22 cellular contexts compared by ENCODE assay signal in the genomic region with DNA sequence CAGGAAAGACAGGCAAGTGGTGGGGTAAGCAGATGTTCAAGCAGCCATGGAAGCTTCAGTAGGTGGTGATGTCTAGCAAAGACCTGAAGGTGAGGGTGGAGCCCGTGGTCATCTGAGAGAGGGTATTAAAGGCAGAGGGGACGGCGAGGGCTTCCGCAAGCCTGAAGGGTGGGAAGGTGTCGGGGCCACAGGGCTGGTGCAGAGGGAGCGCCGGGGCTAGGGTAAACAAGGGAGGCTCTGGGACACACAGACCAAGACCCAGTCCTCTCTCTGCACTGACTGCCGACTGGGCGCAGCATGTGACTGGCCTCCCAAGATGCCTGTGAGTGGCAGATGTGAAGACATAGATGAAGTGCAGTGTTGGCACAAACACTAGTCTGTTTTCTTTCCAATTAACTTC.
DNase-seq lines count a peak whose midpoint lies in the region; ATAC-seq, FAIRE-seq and TF ChIP-seq lines count a peak whose summit lies in the region.
"Had no signal": no experiment of that assay in that cellular context is flagged by ENCODE, and none has a peak within 500 bp of the region (broad histone marks: within the 10 kb centered on the region; RNA-seq: fewer than 3 reads in every experiment).

No MANE protein-coding gene starts in this region.

- no peaks in the 10 kb centered on the region for H3K9me3 ChIP-seq in H1 (ENCODE audit: insufficient read depth in 2 of 2, low read depth in 1 of 2, low read length in 1 of 2)
- H3K9me3 ChIP-seq in trophoblast cell (ENCODE audit: insufficient read depth, low read depth, low read length) = peaks cover 5% of the 10 kb centered on the region
- no peaks in the 10 kb centered on the region for H3K9me3 ChIP-seq in uterus
- no peaks in the 10 kb centered on the region for H3K9me3 ChIP-seq in spleen
- H3K9me3 ChIP-seq: BLaER1, HAP-1 had no signal

- FAIRE-seq in H1 (lab: Jason Lieb, UNC) = no peak
- FAIRE-seq: GM18507 had no signal

- H3K79me2 ChIP-seq in H1 (ENCODE audit: control insufficient read depth in 1 of 2, insufficient read depth in 2 of 2, low read length in 2 of 2) (no peaks in the 10 kb centered on the region), trophoblast cell (ENCODE audit: control insufficient read depth, insufficient read depth, low read length, poor library complexity) (no peaks in the 10 kb centered on the region)

- no peak overlapping the region for H3K27ac Mint-ChIP-seq in natural killer cell treated with Interleukin-12 subunit alpha and Interleukin-12 subunit beta and Interleukin-15 and Interleukin-18, amount 100 ng/mL, for 72 hours
- H3K27ac Mint-ChIP-seq in natural killer cell = no peak overlapping the region
- H3K27ac Mint-ChIP-seq: CD4-positive, CD25-positive, alpha-beta regulatory T cell had no signal

- H4K91ac ChIP-seq in H1 (replicated peaks; ENCODE audit: insufficient read length, low read length) = no peak overlapping the region
- no peak overlapping the region for H4K91ac ChIP-seq in trophoblast cell (ENCODE audit: low read depth, low read length)

- H4K12ac ChIP-seq in trophoblast cell (ENCODE audit: low read depth, low read length) = no peak overlapping the region

- H3K56ac ChIP-seq in H1 (replicated peaks; ENCODE audit: insufficient read length, low read depth, low read length) = no peak overlapping the region

- no peaks in the 10 kb centered on the region for H3K23me2 ChIP-seq in H1 (ENCODE audit: low read depth, low read length)

- no peaks in the 10 kb centered on the region for H3K36me3 ChIP-seq in H1 (ENCODE audit: control insufficient read depth in 2 of 4, insufficient read depth in 4 of 4, low read length in 3 of 4)
- no peaks in the 10 kb centered on the region for H3K36me3 ChIP-seq in trophoblast cell (ENCODE audit: control insufficient read depth in 1 of 2, insufficient read depth in 2 of 2, low read length in 2 of 2)
- no peaks in the 10 kb centered on the region for H3K36me3 ChIP-seq in uterus
- H3K36me3 ChIP-seq in spleen = no peaks in the 10 kb centered on the region
- H3K36me3 ChIP-seq: BLaER1, HAP-1 had no signal

- no peaks in the 10 kb centered on the region for H3K9me3 Mint-ChIP-seq in natural killer cell treated with Interleukin-12 subunit alpha and Interleukin-12 subunit beta and Interleukin-15 and Interleukin-18, amount 100 ng/mL, for 72 hours
- no peaks in the 10 kb centered on the region for H3K9me3 Mint-ChIP-seq in natural killer cell
- H3K9me3 Mint-ChIP-seq: CD4-positive, CD25-positive, alpha-beta regulatory T cell; HFFc6 had no signal

- H3K9ac ChIP-seq in H1 (replicated peaks in 1 of 4; ENCODE audit: extremely low read depth in 1 of 4, low read depth in 3 of 4, low read length in 3 of 4) (no peak overlapping the region), trophoblast cell (ENCODE audit: low read length) (no peak overlapping the region)
- H3K9ac ChIP-seq: BLaER1 had no signal

- no peaks in the 10 kb centered on the region for H4K20me1 ChIP-seq in H1 (replicated peaks in 1 of 2; ENCODE audit: control insufficient read depth in 1 of 2, insufficient read depth in 2 of 2, low read length in 2 of 2)
- H4K20me1 ChIP-seq: BLaER1 had no signal

- H3K18ac ChIP-seq in H1 (ENCODE audit: extremely low read depth, low read length) (no peak overlapping the region), trophoblast cell (ENCODE audit: low read length) (no peak overlapping the region)

- no peak overlapping the region for H2AK5ac ChIP-seq in H1 (ENCODE audit: low read depth, low read length)
- H2AK5ac ChIP-seq in trophoblast cell (ENCODE audit: low read length) = no peak overlapping the region

- H3K4me1 ChIP-seq in H1 (replicated peaks in 1 of 4; ENCODE audit: control insufficient read depth in 3 of 4, insufficient read depth in 4 of 4, low read length in 3 of 4) (peaks cover 0 to 5% (median 2%) of the 10 kb centered on the region in 4 experiments; a peak in 2 of 7 replicates), trophoblast cell (ENCODE audit: control insufficient read depth in 1 of 2, insufficient read depth in 2 of 2, low read length in 2 of 2) (peaks cover 3 to 10% of the 10 kb centered on the region in 2 experiments), uterus (no peaks in the 10 kb centered on the region), spleen (peaks cover 0 to 50% (median 18%) of the 10 kb centered on the region in 6 donors)
- H3K4me1 ChIP-seq: BLaER1, HAP-1 had no signal

- no peak overlapping the region for H3K4ac ChIP-seq in H1 (replicated peaks; ENCODE audit: insufficient read length, low read depth, low read length)
- H3K4ac ChIP-seq in trophoblast cell (ENCODE audit: low read depth, low read length) = no peak overlapping the region

- H3K27ac ChIP-seq in H1 (ENCODE audit: low read depth, low read length) (no peak overlapping the region), trophoblast cell (ENCODE audit: low read depth, low read length) (no peak overlapping the region), uterus (no peak overlapping the region), spleen (no peak overlapping the region)
- H3K27ac ChIP-seq: BLaER1, RWPE1 had no signal

- DNase-seq in natural killer cell treated with Interleukin-12 subunit alpha and Interleukin-12 subunit beta and Interleukin-15 and Interleukin-18, amount 100 ng/mL, for 72 hours (ENCODE audit: low spot score) = no peak
- no peak for DNase-seq in natural killer cell
- DNase-seq in H1 (ENCODE audit: low read depth in 1 of 2, low spot score in 2 of 2) = no peak
- no peak for DNase-seq in trophoblast cell
- DNase-seq in uterus = no peak
- no peak for DNase-seq in spleen
- DNase-seq: CD4-positive, CD25-positive, alpha-beta regulatory T cell; DMS53; KG1; NCI-H1092; NCI-H1436; NCI-H187; NCI-H2081 treated with DMSO at 0.1 percent for 48 hours; NCI-H2171; NCI-H510A; SHP77 had no signal

- no peak overlapping the region for H3K4me3 Mint-ChIP-seq in natural killer cell treated with Interleukin-12 subunit alpha and Interleukin-12 subunit beta and Interleukin-15 and Interleukin-18, amount 100 ng/mL, for 72 hours
- no peak overlapping the region for H3K4me3 Mint-ChIP-seq in natural killer cell
- H3K4me3 Mint-ChIP-seq: CD4-positive, CD25-positive, alpha-beta regulatory T cell; HFFc6 had no signal

- H3K14ac ChIP-seq in H1 (ENCODE audit: insufficient read length) = no peak overlapping the region
- H3K14ac ChIP-seq in trophoblast cell (ENCODE audit: low read length) = no peak overlapping the region

- H4K5ac ChIP-seq in H1 (ENCODE audit: insufficient read length, low read depth, low read length) = no peak overlapping the region

- 0 out of 2 replicates have a peak overlapping the region, but pooled peaks have one; percentile 6 for H4K8ac ChIP-seq in H1 (ENCODE audit: extremely low read depth, insufficient read depth, low read length)
- H4K8ac ChIP-seq in trophoblast cell (ENCODE audit: low read depth, low read length) = no peak overlapping the region

- intact Hi-C loops in natural killer cell (cut with micrococcal nuclease) (no loop called here), uterus (cut with DNase I; ENCODE audit: low total_unique reads) (loop anchor here (10.0 kb wide), 2 partner anchors 371 to 1901 kb away; no protein-coding TSS in a partner anchor), spleen (cut with DNase I; ENCODE audit: low total_unique reads) (loop anchor here (5.0 kb wide), 1 partner anchor 549 kb away; no protein-coding TSS in a partner anchor)

- H2AFZ ChIP-seq in H1 (ENCODE audit: low read length) (no peak overlapping the region), trophoblast cell (ENCODE audit: insufficient read depth, low read length, poor library complexity) (no peak overlapping the region)

- no peaks in the 10 kb centered on the region for H3K36me3 Mint-ChIP-seq in natural killer cell treated with Interleukin-12 subunit alpha and Interleukin-12 subunit beta and Interleukin-15 and Interleukin-18, amount 100 ng/mL, for 72 hours
- H3K36me3 Mint-ChIP-seq in natural killer cell = no peaks in the 10 kb centered on the region
- H3K36me3 Mint-ChIP-seq: CD4-positive, CD25-positive, alpha-beta regulatory T cell had no signal

- H3K4me3 ChIP-seq in H1 (ENCODE audit: extremely low read depth in 1 of 4, insufficient read depth in 2 of 4, low read depth in 3 of 4, low read length in 4 of 4) (no peak overlapping the region), trophoblast cell (ENCODE audit: low read depth, low read length) (no peak overlapping the region), uterus (no peak overlapping the region), spleen (no peak overlapping the region)
- H3K4me3 ChIP-seq: BLaER1, HAP-1 had no signal

- no peak for TF ChIP-seq POLR2A in H1 (IDR thresholded peaks at IDR 0.05; ENCODE audit: control extremely low read depth in 1 of 2, low read depth in 2 of 2, low read length in 2 of 2)
- no peak for TF ChIP-seq POLR2A in uterus (IDR thresholded peaks at IDR 0.05)
- no peak for TF ChIP-seq POLR2A in spleen (IDR thresholded peaks at IDR 0.05)

- H2BK5ac ChIP-seq in H1 (ENCODE audit: low read depth, low read length) (no peak overlapping the region), trophoblast cell (ENCODE audit: low read depth, low read length, poor library complexity) (no peak overlapping the region)

- peak; percentile 30 to 36 for ATAC-seq in natural killer cell treated with Interleukin-12 subunit alpha and Interleukin-12 subunit beta and Interleukin-15 and Interleukin-18, amount 100 ng/mL, for 72 hours
- ATAC-seq in natural killer cell (no peak), HG03025 (IDR thresholded peaks at IDR 0.05; ENCODE audit: low FRiP score, unreplicated experiment) (no peak)

- no peak overlapping the region for H2BK12ac ChIP-seq in H1 (ENCODE audit: low read depth, low read length)
- H2BK12ac ChIP-seq in trophoblast cell (ENCODE audit: low read length) = peak overlapping the region; percentile 4

- peaks cover 3 to 6% of the 10 kb centered on the region in 2 donors for H3K27me3 Mint-ChIP-seq in natural killer cell treated with Interleukin-12 subunit alpha and Interleukin-12 subunit beta and Interleukin-15 and Interleukin-18, amount 100 ng/mL, for 72 hours
- H3K27me3 Mint-ChIP-seq in natural killer cell (ENCODE audit: low read depth in 2 of 2) = no peaks in the 10 kb centered on the region
- H3K27me3 Mint-ChIP-seq: CD4-positive, CD25-positive, alpha-beta regulatory T cell had no signal

- no peak overlapping the region for H3K4me2 ChIP-seq in H1 (ENCODE audit: insufficient read depth in 1 of 2, low read depth in 2 of 2, low read length in 2 of 2)
- no peak overlapping the region for H3K4me2 ChIP-seq in trophoblast cell (ENCODE audit: low read length)
- H3K4me2 ChIP-seq: BLaER1 had no signal

- H2BK20ac ChIP-seq in H1 (ENCODE audit: low read length) = no peak overlapping the region

- H3K23ac ChIP-seq in H1 (ENCODE audit: insufficient read length) (no peak overlapping the region), trophoblast cell (ENCODE audit: low read length) (no peak overlapping the region)

- CTCF ChIA-PET in H1 (lab: Charles Lee; ENCODE audit: partially characterized antibody) = interaction anchor here (0.7 to 3.0 kb wide), 2 partner anchors 446 to 550 kb away, joined by 3 to 13 read pairs; no protein-coding TSS in a partner anchor

- POLR2A ChIA-PET in H1 (lab: Charles Lee; ENCODE audit: partially characterized antibody) = no interaction called here

- no peak for TF ChIP-seq EP300 in H1 (IDR thresholded peaks at IDR 0.05; ENCODE audit: borderline replicate concordance in 1 of 2, low read depth in 2 of 2, low read length in 2 of 2)

- WGBS in H1 (ENCODE audit: extremely low coverage in 1 of 2, insufficient coverage in 1 of 2, insufficient read length in 1 of 2, insufficient replicate concordance in 2 of 2, low coverage in 1 of 2, low lambda C conversion rate in 2 of 2, missing lambda C conversion rate in 1 of 2), 2 experiments = 89% methylated on average over 9 of the region's 9 CpGs; no CpG with 5 or more reads in 1 of the 2 experiments
- WGBS in trophoblast cell (ENCODE audit: extremely low coverage, insufficient coverage, insufficient read length) = no CpG with 5 or more reads among the region's 9 CpGs
- 89 to 93% (median 92%) methylated on average over 9 of the region's 9 CpGs for WGBS in spleen, 5 donors

- H3K79me1 ChIP-seq in H1 (ENCODE audit: low read depth, low read length) (no peaks in the 10 kb centered on the region), trophoblast cell (ENCODE audit: low read length) (no peaks in the 10 kb centered on the region)

- no peak for TF ChIP-seq RAD21 in H1 (IDR thresholded peaks at IDR 0.05 in 1 of 2, conservative IDR thresholded peaks at IDR 0.05 in 1 of 2; ENCODE audit: low read depth in 2 of 2, low read length in 2 of 2)

- TF ChIP-seq CTCF in natural killer cell (IDR thresholded peaks at IDR 0.05) (no peak), H1 (IDR thresholded peaks at IDR 0.05; ENCODE audit: control extremely low read depth in 1 of 3, insufficient read depth in 1 of 3, low read depth in 1 of 3, low read length in 3 of 3) (no peak), uterus (IDR thresholded peaks at IDR 0.05) (no peak), spleen (IDR thresholded peaks at IDR 0.05 in 8 of 11, conservative IDR thresholded peaks at IDR 0.05 in 3 of 11) (no peak)

- H2BK15ac ChIP-seq in H1 (ENCODE audit: low read length) = no peak overlapping the region

- no peaks in the 10 kb centered on the region for H3K4me1 Mint-ChIP-seq in natural killer cell treated with Interleukin-12 subunit alpha and Interleukin-12 subunit beta and Interleukin-15 and Interleukin-18, amount 100 ng/mL, for 72 hours (ENCODE audit: low read depth in 2 of 2)
- no peaks in the 10 kb centered on the region for H3K4me1 Mint-ChIP-seq in natural killer cell
- H3K4me1 Mint-ChIP-seq: CD4-positive, CD25-positive, alpha-beta regulatory T cell had no signal

- no peaks in the 10 kb centered on the region for H3K27me3 ChIP-seq in H1 (replicated peaks in 1 of 4; ENCODE audit: control insufficient read depth in 3 of 4, extremely low read depth in 1 of 4, insufficient read depth in 3 of 4, low read length in 3 of 4)
- no peaks in the 10 kb centered on the region for H3K27me3 ChIP-seq in trophoblast cell (ENCODE audit: insufficient read depth, low read length)
- no peaks in the 10 kb centered on the region for H3K27me3 ChIP-seq in uterus
- no peaks in the 10 kb centered on the region for H3K27me3 ChIP-seq in spleen (replicated peaks in 1 of 7)
- H3K27me3 ChIP-seq: BLaER1 had no signal

- H2BK120ac ChIP-seq in H1 (replicated peaks; ENCODE audit: low read depth, low read length) = no peak overlapping the region
- H2BK120ac ChIP-seq in trophoblast cell (ENCODE audit: insufficient read depth, low read length, poor library complexity) = no peak overlapping the region

Comparison
In these comparisons a context has a peak if more than half of its experiments do, and no peak if none do; other contexts are left out.
1. ATAC-seq: peak in natural killer cell treated with Interleukin-12 subunit alpha and Interleukin-12 subunit beta and Interleukin-15 and Interleukin-18, amount 100 ng/mL, for 72 hours (2 of 2); none in natural killer cell (0 of 3) and HG03025 (single experiment).